In genomic region chr18:58235001-58235436, GRCh38 we compare ENCODE assay signal across 13 cellular contexts.
DNase-seq lines count a peak whose midpoint lies in the region; ATAC-seq and TF ChIP-seq lines count a peak whose summit lies in the region.
"Had no signal": no experiment of that assay in that cellular context is flagged by ENCODE, and none has a peak within 500 bp of the region (broad histone marks: within the 10 kb centered on the region; RNA-seq: fewer than 3 reads in every experiment).

No MANE protein-coding gene starts in this region.

- no peaks in the 10 kb centered on the region for H3K79me1 ChIP-seq in neuronal stem cell (ENCODE audit: low read depth, low read length)

- no peak overlapping the region for H3K27ac Mint-ChIP-seq in MCF 10A (ENCODE audit: low read depth, unreplicated experiment)
- H3K27ac Mint-ChIP-seq: activated naive CD4-positive, alpha-beta T cell treated with anti-CD3 and anti-CD28 coated beads, Interleukin-2, amount 50 U/mL, for 24 hours had no signal

- no peak overlapping the region for H3K9ac ChIP-seq in neuronal stem cell (ENCODE audit: low read depth, low read length, poor library complexity)

- no peaks in the 10 kb centered on the region for H3K36me3 ChIP-seq in breast epithelium
- H3K36me3 ChIP-seq in WERI-Rb-1 = peaks cover 9% of the 10 kb centered on the region
- H3K36me3 ChIP-seq in right lobe of liver = no peaks in the 10 kb centered on the region
- H3K36me3 ChIP-seq in heart right ventricle = no peaks in the 10 kb centered on the region
- H3K36me3 ChIP-seq in neuronal stem cell (replicated peaks in 1 of 2; ENCODE audit: control insufficient read depth in 2 of 2, insufficient read depth in 2 of 2, low read length in 2 of 2) = no peaks in the 10 kb centered on the region

- no peak overlapping the region for H3K4me2 ChIP-seq in neuronal stem cell (ENCODE audit: insufficient read depth, low read length, poor library complexity, severe bottlenecking)

- H2BK15ac ChIP-seq in neuronal stem cell (ENCODE audit: low read length) = no peak overlapping the region

- no peak overlapping the region for H3K18ac ChIP-seq in neuronal stem cell (ENCODE audit: low read length)

- no peak overlapping the region for H3K4me3 Mint-ChIP-seq in MCF 10A (ENCODE audit: unreplicated experiment)
- H3K4me3 Mint-ChIP-seq: activated naive CD4-positive, alpha-beta T cell treated with anti-CD3 and anti-CD28 coated beads, Interleukin-2, amount 50 U/mL, for 24 hours had no signal

- BruUV-seq in MCF 10A (replicated peaks; lab: Mats Ljungman, UMichigan) = no TSS peak

- H3K9me3 ChIP-seq in breast epithelium (no peaks in the 10 kb centered on the region), WERI-Rb-1 (ENCODE audit: severe bottlenecking) (no peaks in the 10 kb centered on the region), right lobe of liver (no peaks in the 10 kb centered on the region), heart right ventricle (peaks cover 0 to 12% (median 0%) of the 10 kb centered on the region in 11 donors), neuronal stem cell (replicated peaks in 1 of 2; ENCODE audit: control insufficient read depth in 2 of 2, insufficient read depth in 1 of 2, low read depth in 1 of 2, low read length in 2 of 2) (no peaks in the 10 kb centered on the region)

- H3K23ac ChIP-seq in neuronal stem cell (ENCODE audit: low read depth, low read length, poor library complexity) = no peak overlapping the region

- TF ChIP-seq CTCF in breast epithelium (IDR thresholded peaks at IDR 0.05) (no peak), MCF 10A (IDR thresholded peaks at IDR 0.05; ENCODE audit: unreplicated experiment) (no peak), WERI-Rb-1 (IDR thresholded peaks at IDR 0.05; ENCODE audit: low read depth, low read length) (no peak), right lobe of liver (IDR thresholded peaks at IDR 0.05) (no peak), heart right ventricle (IDR thresholded peaks at IDR 0.05) (no peak)

- intact Hi-C loops in breast epithelium (cut with DNase I; ENCODE audit: low total_unique reads) = no loop called here
- intact Hi-C loops in MCF 10A (cut with micrococcal nuclease) = no loop called here
- intact Hi-C loops in right lobe of liver (cut with DNase I) = no loop called here
- intact Hi-C loops in heart right ventricle (cut with DNase I) = loop anchor here in 2 of 10 donors (10.0 kb wide), 2 partner anchors 50 to 100 kb away; no protein-coding TSS in a partner anchor

- no peak overlapping the region for H2AK5ac ChIP-seq in neuronal stem cell (ENCODE audit: low read depth, low read length)

- H3K9me3 Mint-ChIP-seq in MCF 10A (ENCODE audit: unreplicated experiment) = no peaks in the 10 kb centered on the region
- H3K9me3 Mint-ChIP-seq: activated naive CD4-positive, alpha-beta T cell treated with anti-CD3 and anti-CD28 coated beads, Interleukin-2, amount 50 U/mL, for 24 hours had no signal

- 39% methylated on average over 8 of the region's 9 CpGs for WGBS in right lobe of liver (ENCODE audit: insufficient coverage, low coverage, low lambda C conversion rate, missing lambda C conversion rate)
- 79 to 83% methylated on average over 9 of the region's 9 CpGs for WGBS in heart right ventricle, 2 donors
- no CpG with 5 or more reads among the region's 9 CpGs for WGBS in neuronal stem cell (ENCODE audit: extremely low coverage in 2 of 2, insufficient read length in 2 of 2, insufficient replicate concordance in 1 of 2), 2 donors

- H2AFZ ChIP-seq in neuronal stem cell (ENCODE audit: low read length) = no peak overlapping the region

- peak overlapping the region; percentile 75 to 79 for H3K27ac ChIP-seq in breast epithelium
- H3K27ac ChIP-seq in WERI-Rb-1 = peak overlapping the region; percentile 19; the same call in 1 of the 2 replicates
- peak overlapping the region; percentile 23 to 52 (median 33) for H3K27ac ChIP-seq in right lobe of liver
- no peak overlapping the region for H3K27ac ChIP-seq in heart right ventricle
- no peak overlapping the region for H3K27ac ChIP-seq in neuronal stem cell (replicated peaks; ENCODE audit: low read length)

- no peak for DNase-seq in breast epithelium (ENCODE audit: low spot score in 2 of 2)
- no peak for DNase-seq in MCF 10A (ENCODE audit: unreplicated experiment)
- no peak for DNase-seq in WERI-Rb-1
- peak in 1 of 3 donors; percentile 49 for DNase-seq in right lobe of liver
- no peak for DNase-seq in heart right ventricle
- no peak for DNase-seq in activated CD4-positive, alpha-beta T cell treated with anti-CD3 and anti-CD28 coated beads for 4 hours
- DNase-seq in activated gamma-delta T cell treated with Interleukin-2 at 50 U/mL for 16 hours = no peak
- DNase-seq in neuronal stem cell (ENCODE audit: low spot score) = no peak
- DNase-seq: left ventricle myocardium superior, NCI-H1105, nucleus accumbens had no signal

- H2BK5ac ChIP-seq in neuronal stem cell (ENCODE audit: low read length) = no peak overlapping the region

- H4K91ac ChIP-seq in neuronal stem cell (ENCODE audit: low read depth, low read length, poor library complexity) = no peak overlapping the region

- ATAC-seq in right lobe of liver (peak; percentile 60 to 85 (median 81)), heart right ventricle (no peak)
- ATAC-seq: esophagus mucosa, left ventricle myocardium superior had no signal

- peaks cover 22% of the 10 kb centered on the region for H3K4me1 Mint-ChIP-seq in MCF 10A (ENCODE audit: insufficient read depth, unreplicated experiment)
- H3K4me1 Mint-ChIP-seq: activated naive CD4-positive, alpha-beta T cell treated with anti-CD3 and anti-CD28 coated beads, Interleukin-2, amount 50 U/mL, for 24 hours had no signal

- H2BK120ac ChIP-seq in neuronal stem cell (ENCODE audit: low read depth, low read length) = no peak overlapping the region

- H3K14ac ChIP-seq in neuronal stem cell (ENCODE audit: low read length) = no peak overlapping the region

- POLR2A ChIA-PET in MCF 10A (lab: Yijun Ruan, JAX) = interaction anchor here (0.9 to 1.5 kb wide), 5 partner anchors 9 to 87 kb away, joined by 3 to 5 read pairs (median 3); no protein-coding TSS in a partner anchor

- no peak overlapping the region for H2BK12ac ChIP-seq in neuronal stem cell (ENCODE audit: low read length)

- H3K4me3 ChIP-seq in breast epithelium = peak overlapping the region in 1 of 3 donors; percentile 5
- no peak overlapping the region for H3K4me3 ChIP-seq in WERI-Rb-1 (ENCODE audit: low read depth, low read length)
- no peak overlapping the region for H3K4me3 ChIP-seq in right lobe of liver
- H3K4me3 ChIP-seq in heart right ventricle = no peak overlapping the region
- H3K4me3 ChIP-seq in neuronal stem cell (ENCODE audit: low read length in 2 of 2) = no peak overlapping the region

- peaks cover 7% of the 10 kb centered on the region for H3K36me3 Mint-ChIP-seq in MCF 10A (ENCODE audit: insufficient read depth, unreplicated experiment)
- H3K36me3 Mint-ChIP-seq: activated naive CD4-positive, alpha-beta T cell treated with anti-CD3 and anti-CD28 coated beads, Interleukin-2, amount 50 U/mL, for 24 hours had no signal

- TF ChIP-seq POLR2A in breast epithelium (IDR thresholded peaks at IDR 0.05) = no peak
- TF ChIP-seq POLR2A in right lobe of liver (IDR thresholded peaks at IDR 0.05) = no peak

- H3K4ac ChIP-seq in neuronal stem cell (ENCODE audit: low read length) = no peak overlapping the region

- CTCF ChIA-PET in MCF 10A (lab: Yijun Ruan, JAX) = interaction anchor here (1.0 to 1.1 kb wide), 2 partner anchors 54 to 87 kb away, joined by 3 read pairs; no protein-coding TSS in a partner anchor

- H3K4me1 ChIP-seq in breast epithelium (no peaks in the 10 kb centered on the region), right lobe of liver (peaks cover 0 to 53% (median 24%) of the 10 kb centered on the region in 4 donors), heart right ventricle (peaks cover 0 to under 1% (median 0%) of the 10 kb centered on the region in 9 donors), neuronal stem cell (ENCODE audit: control insufficient read depth in 2 of 2, insufficient read depth in 1 of 2, low read depth in 1 of 2, low read length in 2 of 2) (peaks cover 0 to 5% of the 10 kb centered on the region in 2 donors)

- no peaks in the 10 kb centered on the region for H3K27me3 Mint-ChIP-seq in MCF 10A (ENCODE audit: insufficient read depth, unreplicated experiment)
- H3K27me3 Mint-ChIP-seq: activated naive CD4-positive, alpha-beta T cell treated with anti-CD3 and anti-CD28 coated beads, Interleukin-2, amount 50 U/mL, for 24 hours had no signal

- no peak overlapping the region for H4K8ac ChIP-seq in neuronal stem cell (ENCODE audit: low read depth, low read length)

- no peaks in the 10 kb centered on the region for H3K27me3 ChIP-seq in breast epithelium
- H3K27me3 ChIP-seq in WERI-Rb-1 (ENCODE audit: insufficient read depth, low read depth, severe bottlenecking) = no peaks in the 10 kb centered on the region
- H3K27me3 ChIP-seq in right lobe of liver = no peaks in the 10 kb centered on the region
- no peaks in the 10 kb centered on the region for H3K27me3 ChIP-seq in heart right ventricle
- no peaks in the 10 kb centered on the region for H3K27me3 ChIP-seq in neuronal stem cell (ENCODE audit: control insufficient read depth in 3 of 3, insufficient read depth in 3 of 3, low read depth in 1 of 3, low read length in 3 of 3)

Comparison
In these comparisons a context has a peak if more than half of its experiments do, and no peak if none do; other contexts are left out.
1. H3K27ac ChIP-seq: peak in breast epithelium (2 of 2), WERI-Rb-1 (single experiment) and right lobe of liver (3 of 3); none in heart right ventricle (0 of 10) and neuronal stem cell (single experiment).
2. ATAC-seq: peak in right lobe of liver (4 of 4); none in heart right ventricle (0 of 8).